In the genomic region with DNA sequence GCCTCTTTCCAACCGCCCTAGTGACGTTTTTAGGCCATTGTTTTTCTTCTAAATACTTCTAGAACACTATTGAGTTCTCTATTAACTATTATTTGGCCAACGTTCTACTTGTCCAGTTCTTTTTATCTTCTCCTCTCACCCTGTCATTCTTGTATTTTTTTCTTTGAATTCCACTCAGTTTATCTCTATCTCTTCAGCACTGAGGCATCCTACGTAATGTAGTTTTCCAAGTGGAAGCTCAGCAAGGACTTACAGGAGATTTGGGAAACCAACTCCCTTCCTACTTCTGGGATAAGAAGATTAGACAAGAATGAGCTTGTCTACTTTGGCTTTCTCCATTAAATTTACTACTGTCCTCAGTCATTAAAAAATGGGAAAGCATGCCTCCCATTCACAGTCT, we compare ENCODE assay signal across 15 cellular contexts.
"Had no signal": no experiment of that assay in that cellular context is flagged by ENCODE, and none has a peak within 500 bp of the region (broad histone marks: within the 10 kb centered on the region; RNA-seq: fewer than 3 reads in every experiment).

No MANE protein-coding gene starts in this region.

- H3K9me3 ChIP-seq: SK-N-SH had no signal

- DNase-seq: KBM-7, NCI-H1092, NCI-H1105 treated with DMSO at 0.1 percent for 48 hours, NCI-H1436, NCI-H187, NCI-H2029, NCI-H2171 treated with DMSO at 0.1 percent for 48 hours, NCI-H345, NCI-H446 treated with DMSO at 0.1 percent for 48 hours, NCI-H510A treated with DMSO at 0.1 percent for 48 hours, NCI-H526, RPMI8226, SHP77, SK-N-SH, SW 1271 had no signal
